ENCODE assay signal across 8 cellular contexts in genomic region chr12:132909030-132909368, GRCh38. TPM values are rescaled to one million over a fixed set of nuclear protein-coding genes. Genes with fewer than 3 reads are reported as not detected.
DNase-seq lines count a peak whose midpoint lies in the region; TF ChIP-seq lines count a peak whose summit lies in the region.

No MANE protein-coding gene starts in this region.

- peaks cover 15% of the 10 kb centered on the region for H3K36me3 Mint-ChIP-seq in progenitor cell of endocrine pancreas (ENCODE audit: insufficient read depth)

- peaks cover 23% of the 10 kb centered on the region for H3K9me3 Mint-ChIP-seq in progenitor cell of endocrine pancreas (ENCODE audit: low read depth)

- peak overlapping the region; percentile 91 for H3K27ac Mint-ChIP-seq in progenitor cell of endocrine pancreas

- no peak for TF ChIP-seq CTCF in GM12865 (IDR thresholded peaks at IDR 0.05; ENCODE audit: insufficient read depth, low read depth, low read length, missing control alignments)
- TF ChIP-seq CTCF in fibroblast of lung (conservative IDR thresholded peaks at IDR 0.05 in 1 of 2, IDR thresholded peaks at IDR 0.05 in 1 of 2; ENCODE audit: low read depth in 1 of 2, low read length in 2 of 2): no peak
- no peak for TF ChIP-seq CTCF in progenitor cell of endocrine pancreas (IDR thresholded peaks at IDR 0.05; ENCODE audit: unreplicated experiment)

- H3K4me3 ChIP-seq in GM12865 (ENCODE audit: low read depth, low read length) (peak overlapping the region; percentile 63), SJSA1 (peak overlapping the region; percentile 18), fibroblast of lung (replicated peaks in 1 of 4; ENCODE audit: control extremely low read depth in 1 of 4, insufficient read depth in 1 of 4, low read depth in 3 of 4, low read length in 4 of 4) (peak overlapping the region; percentile 41 to 77 (median 57))

- H3K4me2 ChIP-seq in fibroblast of lung (ENCODE audit: extremely low read depth, insufficient read depth, low read length): peak overlapping the region; percentile 71

- H3K9me3 ChIP-seq in SJSA1 (replicated peaks) (peaks cover 9% of the 10 kb centered on the region), fibroblast of lung (ENCODE audit: control insufficient read depth, insufficient read depth, low read depth, low read length) (no peaks in the 10 kb centered on the region)

- H4K20me1 ChIP-seq in fibroblast of lung (ENCODE audit: control insufficient read depth, extremely low read depth, insufficient read depth, low read length): no peaks in the 10 kb centered on the region

- H3K27ac ChIP-seq in SJSA1 (no peak overlapping the region), fibroblast of lung (ENCODE audit: insufficient read depth, low read length) (peak overlapping the region; percentile 69)

- H3K36me3 ChIP-seq in SJSA1 (no peaks in the 10 kb centered on the region), fibroblast of lung (ENCODE audit: control insufficient read depth, insufficient read depth, low read length) (no peaks in the 10 kb centered on the region)

- H3K27me3 Mint-ChIP-seq in progenitor cell of endocrine pancreas: peaks cover 25% of the 10 kb centered on the region

- H3K79me2 ChIP-seq in fibroblast of lung (ENCODE audit: control insufficient read depth, insufficient read depth, low read length): no peaks in the 10 kb centered on the region

- peak overlapping the region; percentile 73 for H3K9ac ChIP-seq in fibroblast of lung (ENCODE audit: insufficient read depth, low read length)

- H2AFZ ChIP-seq in fibroblast of lung (ENCODE audit: low read length): peak overlapping the region; percentile 85

- H3K27me3 ChIP-seq in SJSA1 (replicated peaks) (no peaks in the 10 kb centered on the region), fibroblast of lung (ENCODE audit: control insufficient read depth, insufficient read depth, low read length) (no peaks in the 10 kb centered on the region)

- peak overlapping the region; percentile 85 for H3K4me3 Mint-ChIP-seq in progenitor cell of endocrine pancreas (ENCODE audit: low read depth)

- DNase-seq in GM12865 (ENCODE audit: low read depth) (no peak), SJSA1 (ENCODE audit: low read depth in 1 of 2, low spot score in 2 of 2) (no peak), fibroblast of lung (ENCODE audit: low read depth in 2 of 2) (no peak), progenitor cell of endocrine pancreas (ENCODE audit: low spot score, unreplicated experiment) (no peak), D341Med (ENCODE audit: low spot score) (no peak), A172 (ENCODE audit: low spot score) (no peak), globus pallidus (ENCODE audit: low spot score) (no peak), NCI-H82 (lab: John Stamatoyannopoulos, UW) (no peak)

- H3K4me1 Mint-ChIP-seq in progenitor cell of endocrine pancreas (ENCODE audit: low read depth): peaks cover 2% of the 10 kb centered on the region

- H3K4me1 ChIP-seq in SJSA1 (replicated peaks): no peaks in the 10 kb centered on the region
- H3K4me1 ChIP-seq in fibroblast of lung (ENCODE audit: control insufficient read depth, extremely low read depth, insufficient read depth, low read length): no peaks in the 10 kb centered on the region

RNA-seq across cellular contexts. Expression of gene CHFR, which starts 21.6 kb away (rescaled TPM):
- 4.5 and 7.1 TPM in 2 replicates for total RNA-seq in SJSA1 (2014; rRNA removed; shearing (Covaris generic))
- total RNA-seq in fibroblast of lung: 21.6 and 28.2 TPM in 2 replicates
- 19.1 and 24.3 TPM in 2 replicates for polyA plus RNA-seq in fibroblast of lung
- 17.4 and 19.4 TPM in 2 replicates for polyA plus RNA-seq in fibroblast of lung (2012)
- polyA minus RNA-seq in fibroblast of lung (ENCODE audit: low replicate concordance): 127 and 193 TPM in 2 replicates
- total RNA-seq in progenitor cell of endocrine pancreas: 48.1 and 51.4 TPM in 2 replicates
- total RNA-seq in A172 (2014; rRNA removed; shearing (Covaris generic)): 11.3 and 13.5 TPM in 2 replicates

RNA-seq across cellular contexts. Expression of gene ZNF605, which starts 47.1 kb away (rescaled TPM):
- total RNA-seq in SJSA1 (2014; rRNA removed; shearing (Covaris generic)): 0.32 and 0.88 TPM in 2 replicates
- total RNA-seq in fibroblast of lung: 9.2 and 15.2 TPM in 2 replicates
- 6.4 and 9.7 TPM in 2 replicates for polyA plus RNA-seq in fibroblast of lung
- polyA plus RNA-seq in fibroblast of lung (2012): 3.4 and 5.0 TPM in 2 replicates
- 0.48 and 0.75 TPM in 2 replicates for polyA minus RNA-seq in fibroblast of lung (ENCODE audit: low replicate concordance)
- 28.7 and 28.8 TPM in 2 replicates for total RNA-seq in progenitor cell of endocrine pancreas
- total RNA-seq in A172 (2014; rRNA removed; shearing (Covaris generic)): 2.9 and 4.0 TPM in 2 replicates
